Comparison of ENCODE assay signal across 10 cellular contexts in the genomic region with DNA sequence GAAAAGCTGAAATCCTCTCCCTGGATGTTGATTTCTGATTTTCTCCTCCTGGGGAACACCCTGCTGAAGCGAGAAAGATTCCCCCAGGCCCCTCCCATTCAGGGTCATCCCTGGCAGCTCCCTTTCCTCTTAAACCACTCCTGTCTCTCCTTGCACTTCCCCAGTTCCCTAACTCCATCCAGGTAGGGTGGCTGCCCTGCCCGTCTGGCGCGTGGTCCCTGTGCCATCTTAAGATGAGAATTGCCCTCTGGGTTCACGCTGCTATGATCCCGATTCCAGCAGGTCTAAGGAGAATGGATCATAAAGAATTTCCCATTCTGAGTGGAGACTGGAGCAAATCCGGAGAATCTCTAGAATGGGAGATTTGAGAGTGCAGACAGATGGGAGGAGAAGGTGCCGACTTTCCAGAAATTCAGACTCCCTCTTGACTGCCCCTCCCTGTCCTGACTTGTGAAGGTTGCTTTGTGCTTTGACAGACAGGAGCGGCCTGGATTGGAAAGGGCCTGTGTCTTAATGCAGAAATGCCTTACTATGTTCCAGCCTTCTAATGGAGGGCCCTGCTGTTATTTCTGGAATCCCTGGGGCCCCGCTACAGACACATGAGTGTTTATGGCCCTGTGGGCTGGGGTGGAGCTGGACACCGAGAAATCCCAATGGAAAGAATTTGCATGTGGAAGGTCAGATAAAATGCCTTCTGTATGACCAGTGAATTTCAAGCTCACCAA. TPM values are rescaled to one million over a fixed set of nuclear protein-coding genes. Genes with fewer than 3 reads are reported as not detected.
DNase-seq lines count a peak whose midpoint lies in the region; ATAC-seq lines count a peak whose summit lies in the region.
"Had no signal": no experiment of that assay in that cellular context is flagged by ENCODE, and none has a peak within 500 bp of the region (broad histone marks: within the 10 kb centered on the region; RNA-seq: fewer than 3 reads in every experiment).

No MANE protein-coding gene starts in this region.

- peaks cover 10 to 32% (median 14%) of the 10 kb centered on the region in 3 donors for H3K36me3 Mint-ChIP-seq in CD8-positive, alpha-beta memory T cell
- peaks cover 0 to 21% (median 10%) of the 10 kb centered on the region in 3 donors for H3K36me3 Mint-ChIP-seq in naive thymus-derived CD8-positive, alpha-beta T cell

- no peak overlapping the region for H3K4me3 ChIP-seq in CD8-positive, alpha-beta memory T cell (ENCODE audit: low read length)

- POLR2A ChIA-PET in CD8-positive, alpha-beta memory T cell (lab: Charles Lee): interaction anchor here (3.3 kb wide), 1 partner anchor 72 kb away, joined by 29 read pairs; no protein-coding TSS in a partner anchor
- POLR2A ChIA-PET in naive thymus-derived CD8-positive, alpha-beta T cell (lab: Charles Lee): interaction anchor here (0.6 kb wide), 1 partner anchor 71 kb away, joined by 4 read pairs; no protein-coding TSS in a partner anchor

- no peaks in the 10 kb centered on the region for H3K9me3 Mint-ChIP-seq in CD8-positive, alpha-beta memory T cell
- no peaks in the 10 kb centered on the region for H3K9me3 Mint-ChIP-seq in naive thymus-derived CD8-positive, alpha-beta T cell

- H3K4me1 Mint-ChIP-seq in CD8-positive, alpha-beta memory T cell: peaks cover 36 to 43% (median 39%) of the 10 kb centered on the region in 3 donors
- H3K4me1 Mint-ChIP-seq in naive thymus-derived CD8-positive, alpha-beta T cell: peaks cover 16 to 44% (median 39%) of the 10 kb centered on the region in 4 donors

- no peak for DNase-seq in CD8-positive, alpha-beta memory T cell
- DNase-seq in LHCN-M2 (ENCODE audit: low read depth) (peak; percentile 74), NCI-H1105 treated with DMSO at 0.1 percent for 48 hours (lab: John Stamatoyannopoulos, UW) (no peak), HPDE6-E6E7 (ENCODE audit: extremely low spot score) (no peak)
- no peak for DNase-seq in naive thymus-derived CD8-positive, alpha-beta T cell
- DNase-seq: stimulated activated CD8-positive, alpha-beta memory T cell treated with anti-CD3 and anti-CD28 coated beads, Interleukin-4, amount 100 ng/mL, for 48 hours had no signal

- peaks cover 32% of the 10 kb centered on the region for H3K4me1 ChIP-seq in CD8-positive, alpha-beta memory T cell (ENCODE audit: insufficient read depth, low read length)

- H3K4me3 Mint-ChIP-seq in CD8-positive, alpha-beta memory T cell: peak overlapping the region; percentile 79 to 98 (median 91)
- peak overlapping the region; percentile 22 to 93 (median 88) for H3K4me3 Mint-ChIP-seq in naive thymus-derived CD8-positive, alpha-beta T cell

- peak overlapping the region; percentile 92 to 99 (median 96) for H3K27ac Mint-ChIP-seq in CD8-positive, alpha-beta memory T cell
- peak overlapping the region; percentile 37 to 97 (median 94) for H3K27ac Mint-ChIP-seq in naive thymus-derived CD8-positive, alpha-beta T cell

- H3K27me3 ChIP-seq in CD8-positive, alpha-beta memory T cell (ENCODE audit: insufficient read depth, low read length, poor library complexity, severe bottlenecking): no peaks in the 10 kb centered on the region

- no peaks in the 10 kb centered on the region for H3K9me3 ChIP-seq in CD8-positive, alpha-beta memory T cell (ENCODE audit: low read length)
- H3K9me3 ChIP-seq: neutrophil had no signal

- CTCF ChIA-PET in CD8-positive, alpha-beta memory T cell (lab: Charles Lee): interaction anchor here (1.2 kb wide), 2 partner anchors 8 to 137 kb away, joined by 3 read pairs; no protein-coding TSS in a partner anchor

- ATAC-seq in naive thymus-derived CD8-positive, alpha-beta T cell: no peak
- ATAC-seq in HG03045 (IDR thresholded peaks at IDR 0.05; ENCODE audit: unreplicated experiment) (no peak), GM21737 (IDR thresholded peaks at IDR 0.05; ENCODE audit: unreplicated experiment) (no peak)

- peaks cover 0 to 7% of the 10 kb centered on the region in 2 donors for H3K27me3 Mint-ChIP-seq in CD8-positive, alpha-beta memory T cell
- peaks cover 0 to 2% (median 0%) of the 10 kb centered on the region in 5 donors for H3K27me3 Mint-ChIP-seq in naive thymus-derived CD8-positive, alpha-beta T cell

- no peaks in the 10 kb centered on the region for H3K36me3 ChIP-seq in CD8-positive, alpha-beta memory T cell (ENCODE audit: insufficient read depth, low read length)
- H3K36me3 ChIP-seq: neutrophil had no signal

- H3K27ac ChIP-seq in CD8-positive, alpha-beta memory T cell (ENCODE audit: low read depth, low read length): no peak overlapping the region
- H3K27ac ChIP-seq in cingulate gyrus (ENCODE audit: low read depth, low read length): peak overlapping the region; percentile 93

RNA-seq across cellular contexts. Expression of a gene that starts 1.3 kb away (rescaled TPM):
- total RNA-seq in CD8-positive, alpha-beta memory T cell: 100 to 1,000 TPM; 560 to 565 TPM
- polyA plus RNA-seq in CD8-positive, alpha-beta memory T cell: 358 TPM
- 451 and 455 TPM in 2 replicates for total RNA-seq in LHCN-M2 (2014; rRNA removed)
- 324 TPM for polyA plus RNA-seq in LHCN-M2 (2012)
- total RNA-seq in naive thymus-derived CD8-positive, alpha-beta T cell: 100 to 1,000 TPM in 1 of 2 experiments, 10 to 100 TPM in 1; 99.2 to 113 TPM
- 100 to 1,000 TPM; 195 to 348 (median 236) TPM for polyA plus RNA-seq in naive thymus-derived CD8-positive, alpha-beta T cell
